1 cellular context compared by ENCODE assay signal in genomic region chr1:109985251-109986053, GRCh38.
TF ChIP-seq lines count a peak whose summit lies in the region.

No MANE protein-coding gene starts in this region.

TF ChIP-seq in GM12878, 131 proteins besides CTCF, POLR2A, EP300 and RAD21:
- TF ChIP-seq E2F4 (IDR thresholded peaks at IDR 0.05; ENCODE audit: low read depth, low read length) (no peak), SUPT20H (IDR thresholded peaks at IDR 0.05; ENCODE audit: borderline replicate concordance, control insufficient read depth, low read depth, low read length) (no peak), MLLT1 (IDR thresholded peaks at IDR 0.05) (0 out of 2 replicates have a peak, but pooled peaks have one; percentile 27), EED (IDR thresholded peaks at IDR 0.05; ENCODE audit: low read depth) (0 out of 2 replicates have a peak, but pooled peaks have one; percentile 12), IRF3 (IDR thresholded peaks at IDR 0.05) (no peak), IKZF2 (IDR thresholded peaks at IDR 0.05) (peak in 1 of 2 experiments; percentile 30; a peak in 1 of 4 replicates)
